19 cellular contexts compared by ENCODE assay signal in the genomic region with DNA sequence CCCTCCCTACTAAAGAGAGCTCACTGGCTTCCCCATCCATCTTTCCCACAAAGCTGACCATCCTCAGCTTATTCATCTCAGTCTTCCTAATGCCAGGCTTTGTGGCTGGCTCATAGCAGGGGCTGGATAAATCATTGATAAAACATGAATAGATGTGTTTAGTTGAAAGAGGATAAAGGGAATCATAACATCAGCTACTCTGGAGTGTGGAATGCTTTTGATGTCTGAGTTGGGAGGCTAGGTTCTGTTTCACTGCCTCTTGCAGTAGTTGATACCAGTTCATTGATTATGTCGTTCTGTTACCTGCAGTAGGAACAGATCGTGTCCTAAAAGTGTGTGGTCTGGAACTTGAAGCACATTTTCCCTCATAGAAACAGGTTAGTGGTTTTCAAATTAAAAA.
DNase-seq lines count a peak whose midpoint lies in the region; ATAC-seq and TF ChIP-seq lines count a peak whose summit lies in the region.
"Had no signal": no experiment of that assay in that cellular context is flagged by ENCODE, and none has a peak within 500 bp of the region (broad histone marks: within the 10 kb centered on the region; RNA-seq: fewer than 3 reads in every experiment).

No MANE protein-coding gene starts in this region.

- no peak overlapping the region for H2AFZ ChIP-seq in neuronal stem cell (ENCODE audit: low read length)
- H2AFZ ChIP-seq: PC-9 had no signal

- H3K9ac ChIP-seq in neuronal stem cell (ENCODE audit: low read depth, low read length, poor library complexity) = no peak overlapping the region

- H3K4me2 ChIP-seq in neuronal stem cell (ENCODE audit: insufficient read depth, low read length, poor library complexity, severe bottlenecking) = no peak overlapping the region
- H3K4me2 ChIP-seq: PC-9 had no signal

- H3K27me3 ChIP-seq in cardiac muscle cell = no peaks in the 10 kb centered on the region
- H3K27me3 ChIP-seq in heart right ventricle = no peaks in the 10 kb centered on the region
- no peaks in the 10 kb centered on the region for H3K27me3 ChIP-seq in neuronal stem cell (ENCODE audit: control insufficient read depth in 3 of 3, insufficient read depth in 3 of 3, low read depth in 1 of 3, low read length in 3 of 3)

- no peaks in the 10 kb centered on the region for H3K36me3 Mint-ChIP-seq in osteocyte (ENCODE audit: unreplicated experiment)

- peak overlapping the region; percentile 74 for H3K27ac Mint-ChIP-seq in osteocyte (ENCODE audit: unreplicated experiment)

- 70 to 86% methylated on average over 2 of the region's 2 CpGs for WGBS in heart right ventricle, 2 donors
- WGBS in neuronal stem cell (ENCODE audit: extremely low coverage in 2 of 2, insufficient read length in 2 of 2, insufficient replicate concordance in 1 of 2), 2 donors = no CpG with 5 or more reads among the region's 2 CpGs

- H3K18ac ChIP-seq in neuronal stem cell (ENCODE audit: low read length) = no peak overlapping the region

- H3K4me1 ChIP-seq in cardiac muscle cell (ENCODE audit: low read depth) (peaks cover 19% of the 10 kb centered on the region), heart right ventricle (peaks cover 0 to 24% (median 6%) of the 10 kb centered on the region in 9 donors), neuronal stem cell (ENCODE audit: control insufficient read depth in 2 of 2, insufficient read depth in 1 of 2, low read depth in 1 of 2, low read length in 2 of 2) (peaks cover 8 to 18% of the 10 kb centered on the region in 2 donors)

- no peak for ATAC-seq in heart right ventricle
- ATAC-seq in GM21515 (IDR thresholded peaks at IDR 0.05; ENCODE audit: unreplicated experiment) = no peak
- ATAC-seq in HG03432 (IDR thresholded peaks at IDR 0.05; ENCODE audit: unreplicated experiment) = no peak
- ATAC-seq: HCT116 had no signal

- H2BK5ac ChIP-seq in neuronal stem cell (ENCODE audit: low read length) = no peak overlapping the region

- no peaks in the 10 kb centered on the region for H3K9me3 Mint-ChIP-seq in osteocyte (ENCODE audit: unreplicated experiment)

- H2AK5ac ChIP-seq in neuronal stem cell (ENCODE audit: low read depth, low read length) = no peak overlapping the region

- H3K4me3 ChIP-seq in cardiac muscle cell (no peak overlapping the region), heart right ventricle (no peak overlapping the region), neuronal stem cell (ENCODE audit: low read length in 2 of 2) (no peak overlapping the region)
- H3K4me3 ChIP-seq: PC-9 had no signal

- no peak overlapping the region for H4K8ac ChIP-seq in neuronal stem cell (ENCODE audit: low read depth, low read length)

- TF ChIP-seq CTCF in cardiac muscle cell (IDR thresholded peaks at IDR 0.05; ENCODE audit: low read depth, low read length) (no peak), heart right ventricle (IDR thresholded peaks at IDR 0.05) (no peak), osteocyte (IDR thresholded peaks at IDR 0.05) (no peak)

- no peak overlapping the region for H3K4ac ChIP-seq in neuronal stem cell (ENCODE audit: low read length)

- no peak overlapping the region for H2BK12ac ChIP-seq in neuronal stem cell (ENCODE audit: low read length)

- H3K9me3 ChIP-seq in cardiac muscle cell (ENCODE audit: low read depth) (no peaks in the 10 kb centered on the region), heart right ventricle (peaks cover 0 to 6% (median 0%) of the 10 kb centered on the region in 11 donors), neuronal stem cell (replicated peaks in 1 of 2; ENCODE audit: control insufficient read depth in 2 of 2, insufficient read depth in 1 of 2, low read depth in 1 of 2, low read length in 2 of 2) (peaks cover 0 to 2% of the 10 kb centered on the region in 2 donors)

- no peak overlapping the region for H4K91ac ChIP-seq in neuronal stem cell (ENCODE audit: low read depth, low read length, poor library complexity)

- H3K27ac ChIP-seq in cardiac muscle cell (peak overlapping the region; percentile 86), heart right ventricle (peak overlapping the region in 1 of 10 donors; percentile 44), neuronal stem cell (replicated peaks; ENCODE audit: low read length) (no peak overlapping the region)
- H3K27ac ChIP-seq: 22Rv1, PC-9 had no signal

- H3K79me1 ChIP-seq in neuronal stem cell (ENCODE audit: low read depth, low read length) = no peaks in the 10 kb centered on the region

- H3K4me1 Mint-ChIP-seq in osteocyte (ENCODE audit: unreplicated experiment) = peaks cover 73% of the 10 kb centered on the region

- no peak overlapping the region for H3K14ac ChIP-seq in neuronal stem cell (ENCODE audit: low read length)

- H3K4me3 Mint-ChIP-seq in osteocyte (ENCODE audit: unreplicated experiment) = no peak overlapping the region

- no peak for DNase-seq in cardiac muscle cell (ENCODE audit: low read depth in 1 of 2, low spot score in 1 of 2)
- no peak for DNase-seq in heart right ventricle
- DNase-seq in glomerular visceral epithelial cell (ENCODE audit: extremely low spot score) = peak; percentile 17
- DNase-seq in osteocyte (ENCODE audit: extremely low spot score, unreplicated experiment) = peak; percentile 1
- DNase-seq in neuronal stem cell (ENCODE audit: low spot score) = no peak
- no peak for DNase-seq in activated T-cell treated with anti-CD3 and anti-CD28 coated beads, Interleukin-2, amount 50 U/mL, for 1 hour
- DNase-seq: C1 segment of cervical spinal cord; DMS153; KG1; NCI-H1092; NCI-H1694 treated with DMSO at 0.1 percent for 48 hours; NCI-H345; NCI-H526 treated with DMSO at 0.1 percent for 48 hours; NK-92 treated with Interleukin-12 subunit alpha and Interleukin-12 subunit beta, amount 100 ng/mL, for 24 hours; PC-9 had no signal

- no peak overlapping the region for H2BK120ac ChIP-seq in neuronal stem cell (ENCODE audit: low read depth, low read length)

- no peak overlapping the region for H3K23ac ChIP-seq in neuronal stem cell (ENCODE audit: low read depth, low read length, poor library complexity)

- no peaks in the 10 kb centered on the region for H3K36me3 ChIP-seq in cardiac muscle cell
- no peaks in the 10 kb centered on the region for H3K36me3 ChIP-seq in heart right ventricle
- H3K36me3 ChIP-seq in neuronal stem cell (replicated peaks in 1 of 2; ENCODE audit: control insufficient read depth in 2 of 2, insufficient read depth in 2 of 2, low read length in 2 of 2) = no peaks in the 10 kb centered on the region

- H3K27me3 Mint-ChIP-seq in osteocyte (ENCODE audit: unreplicated experiment) = no peaks in the 10 kb centered on the region

- intact Hi-C loops in heart right ventricle (cut with DNase I) = no loop called here

- H2BK15ac ChIP-seq in neuronal stem cell (ENCODE audit: low read length) = no peak overlapping the region

Comparison
In these comparisons a context has a peak if more than half of its experiments do, and no peak if none do; other contexts are left out.
1. DNase-seq: peak in glomerular visceral epithelial cell (single experiment) and osteocyte (single experiment); none in cardiac muscle cell (0 of 2), heart right ventricle (0 of 2), neuronal stem cell (single experiment) and activated T-cell treated with anti-CD3 and anti-CD28 coated beads, Interleukin-2, amount 50 U/mL, for 1 hour (single experiment).